ENCODE assay signal across 8 cellular contexts in genomic region chr3:188974856-188975611, GRCh38.
A peak's percentile ranks its signal among the peaks of the same experiment; 100 is the strongest.
DNase-seq lines count a peak whose midpoint lies in the region; ATAC-seq and TF ChIP-seq lines count a peak whose summit lies in the region.

No MANE protein-coding gene starts in this region.

- intact Hi-C loops in Calu3 (cut with micrococcal nuclease; ENCODE audit: unreplicated experiment), result no loop called here

- no peaks in the 10 kb centered on the region for H3K4me1 Mint-ChIP-seq in Calu3 (ENCODE audit: low read depth, unreplicated experiment)

- no peaks in the 10 kb centered on the region for H3K27me3 ChIP-seq in HL-60 (ENCODE audit: insufficient read depth, poor library complexity, severe bottlenecking)

- no peak overlapping the region for H3K4me3 ChIP-seq in HL-60 (replicated peaks; ENCODE audit: insufficient read depth, low read length)

- peaks cover 36% of the 10 kb centered on the region for H3K27me3 Mint-ChIP-seq in Calu3 (ENCODE audit: unreplicated experiment)

- BruUV-seq in Calu3 (replicated peaks; lab: Mats Ljungman, UMichigan), result no TSS peak

- DNase-seq in AML-193 (lab: John Stamatoyannopoulos, UW), result peak; percentile 96 to 98
- peak; percentile 72 to 75 for DNase-seq in HL-60 (ENCODE audit: low read depth in 1 of 2, low spot score in 1 of 2)
- DNase-seq in T-helper 22 cell (ENCODE audit: low read depth), result peak; percentile 13
- DNase-seq in myocyte (ENCODE audit: low read depth), result peak; percentile 25
- no peak for DNase-seq in Calu3
- no peak for DNase-seq in inferior parietal cortex (ENCODE audit: extremely low spot score)

- H3K27ac Mint-ChIP-seq in Calu3 (ENCODE audit: unreplicated experiment), result no peak overlapping the region

- TF ChIP-seq CTCF in HL-60 (IDR thresholded peaks at IDR 0.05; ENCODE audit: insufficient read depth, low read length) (no peak), Calu3 (IDR thresholded peaks at IDR 0.05; ENCODE audit: unreplicated experiment) (no peak)

- no peak overlapping the region for H3K4me3 Mint-ChIP-seq in Calu3 (ENCODE audit: low read depth, unreplicated experiment)

- H3K27ac ChIP-seq in HL-60 (replicated peaks), result peak overlapping the region; percentile 69

- ATAC-seq in HG03159 (IDR thresholded peaks at IDR 0.05; ENCODE audit: unreplicated experiment), result no peak
- ATAC-seq in GM19328 (IDR thresholded peaks at IDR 0.05; ENCODE audit: unreplicated experiment), result no peak

- H3K36me3 Mint-ChIP-seq in Calu3 (ENCODE audit: insufficient read depth, unreplicated experiment), result no peaks in the 10 kb centered on the region

- H3K9me3 Mint-ChIP-seq in Calu3 (ENCODE audit: low read depth, unreplicated experiment), result no peaks in the 10 kb centered on the region

- CTCF ChIA-PET in Calu3 (lab: Charles Lee), result no interaction called here

Comparison
In these comparisons a context has a peak if more than half of its experiments do, and no peak if none do; other contexts are left out.
1. DNase-seq: peak in AML-193 (2 of 2), HL-60 (2 of 2), T-helper 22 cell (single experiment) and myocyte (single experiment); none in Calu3 (single experiment) and inferior parietal cortex (single experiment).